Comparison of ENCODE assay signal across 18 cellular contexts in genomic region chr2:187511356-187512315, GRCh38.
"Had no signal": no experiment of that assay in that cellular context is flagged by ENCODE, and none has a peak within 500 bp of the region (broad histone marks: within the 10 kb centered on the region; RNA-seq: fewer than 3 reads in every experiment).

No MANE protein-coding gene starts in this region.

- H3K9me3 Mint-ChIP-seq: activated naive CD4-positive, alpha-beta T cell treated with anti-CD3 and anti-CD28 coated beads, Interleukin-2, amount 50 U/mL, for 72 hours had no signal

- H3K36me3 ChIP-seq: lower lobe of right lung, ovary, stomach had no signal

- H3K9me3 ChIP-seq: ovary had no signal

- H3K27ac ChIP-seq: foreskin keratinocyte, hepatocyte, ovary, stomach, VCaP had no signal

- H2AFZ ChIP-seq: hepatocyte had no signal

- ATAC-seq: activated naive CD4-positive, alpha-beta T cell treated with anti-CD3 and anti-CD28 coated beads, Interleukin-2, amount 50 U/mL, for 72 hours; activated T-cell treated with anti-CD3 and anti-CD28 coated beads, Interleukin-2, amount 50 U/mL, for 72 hours; foreskin keratinocyte; left colon; lower lobe of right lung; sciatic nerve; stimulated activated effector memory CD8-positive, alpha-beta T cell treated with anti-CD3 and anti-CD28 coated beads, Interleukin-12 subunit alpha, Interleukin-12 subunit beta, amount 100 ng/mL, for 72 hours had no signal

- H3K4me3 Mint-ChIP-seq: activated T-cell treated with anti-CD3 and anti-CD28 coated beads, Interleukin-2, amount 50 U/mL, for 72 hours; stimulated activated effector memory CD8-positive, alpha-beta T cell treated with anti-CD3 and anti-CD28 coated beads, Interleukin-12 subunit alpha, Interleukin-12 subunit beta, amount 100 ng/mL, for 72 hours; T-helper 1 cell treated with Interleukin-12 subunit alpha and Interleukin-12 subunit beta and Interleukin-4 antibody, amounts not matched to agents 30 μg/mL and 1 μg/mL, for 36 hours had no signal

- H3K79me2 ChIP-seq: hepatocyte had no signal

- DNase-seq: activated CD4-positive, alpha-beta T cell treated with anti-CD3 and anti-CD28 coated beads for 1 hour; activated CD8-positive, alpha-beta memory T cell treated with anti-CD3 and anti-CD28 coated beads for 24 hours; activated gamma-delta T cell treated with Interleukin-2 at 50 U/mL for 16 hours; activated T-cell treated with anti-CD3 and anti-CD28 coated beads, Interleukin-2, amount 50 U/mL, for 72 hours; foreskin keratinocyte; left colon; lower lobe of right lung; ovary; stimulated activated CD4-positive, alpha-beta T cell treated with anti-CD3 and anti-CD28 coated beads, Interleukin-4, amount 100 ng/mL, for 24 hours; stomach had no signal

- H3K36me3 Mint-ChIP-seq: activated naive CD4-positive, alpha-beta T cell treated with anti-CD3 and anti-CD28 coated beads, Interleukin-2, amount 50 U/mL, for 72 hours; stimulated activated effector memory CD8-positive, alpha-beta T cell treated with anti-CD3 and anti-CD28 coated beads, Interleukin-12 subunit alpha, Interleukin-12 subunit beta, amount 100 ng/mL, for 72 hours had no signal

- H3K4me1 ChIP-seq: foreskin keratinocyte, lower lobe of right lung, stomach had no signal

- H3K27ac Mint-ChIP-seq: activated naive CD4-positive, alpha-beta T cell treated with anti-CD3 and anti-CD28 coated beads, Interleukin-2, amount 50 U/mL, for 72 hours; activated T-cell treated with anti-CD3 and anti-CD28 coated beads, Interleukin-2, amount 50 U/mL, for 72 hours; stimulated activated effector memory CD8-positive, alpha-beta T cell treated with anti-CD3 and anti-CD28 coated beads, Interleukin-12 subunit alpha, Interleukin-12 subunit beta, amount 100 ng/mL, for 72 hours; T-helper 1 cell treated with Interleukin-12 subunit alpha and Interleukin-12 subunit beta and Interleukin-4 antibody, amounts not matched to agents 30 μg/mL and 1 μg/mL, for 36 hours had no signal

- H3K27me3 ChIP-seq: foreskin keratinocyte, hepatocyte, ovary, stomach, upper lobe of left lung had no signal

- H3K4me1 Mint-ChIP-seq: stimulated activated effector memory CD8-positive, alpha-beta T cell treated with anti-CD3 and anti-CD28 coated beads, Interleukin-12 subunit alpha, Interleukin-12 subunit beta, amount 100 ng/mL, for 72 hours had no signal

- H3K4me3 ChIP-seq: hepatocyte, lower lobe of right lung, ovary, smooth muscle cell, stomach, upper lobe of left lung had no signal

- H3K4me2 ChIP-seq: hepatocyte, smooth muscle cell had no signal
